In genomic region chr4:173684223-173684622, GRCh38 we compare ENCODE assay signal across 17 cellular contexts.
A peak's percentile ranks its signal among the peaks of the same experiment; 100 is the strongest.
DNase-seq lines count a peak whose midpoint lies in the region; ATAC-seq and TF ChIP-seq lines count a peak whose summit lies in the region.
"Had no signal": no experiment of that assay in that cellular context is flagged by ENCODE, and none has a peak within 500 bp of the region (broad histone marks: within the 10 kb centered on the region; RNA-seq: fewer than 3 reads in every experiment).

No MANE protein-coding gene starts in this region.

- H4K20me1 ChIP-seq in smooth muscle cell (ENCODE audit: low read depth): no peaks in the 10 kb centered on the region
- H4K20me1 ChIP-seq: BLaER1 had no signal

- DNase-seq in NOMO-1 treated with DMSO at 0.1 percent for 48 hours (lab: John Stamatoyannopoulos, UW; ENCODE audit: unreplicated experiment) (peak; percentile 41), NOMO-1 treated with dmso at 0.1 percent for 144 hours (lab: John Stamatoyannopoulos, UW; ENCODE audit: unreplicated experiment) (no peak), cardiac muscle cell (ENCODE audit: low read depth in 1 of 2, low spot score in 1 of 2) (peak in 1 of 2 donors; percentile 3), left ventricle myocardium superior (no peak), smooth muscle cell (lab: John Stamatoyannopoulos, UW; ENCODE audit: unreplicated experiment) (no peak), NCI-H2196 treated with DMSO at 0.1 percent for 48 hours (lab: John Stamatoyannopoulos, UW; ENCODE audit: unreplicated experiment) (no peak), GM19240 (ENCODE audit: insufficient read length, low spot score) (no peak)
- DNase-seq: AML-193; Caco-2; CD8-positive, alpha-beta memory T cell; DMS53; GF-D8; HFFc6 had no signal

- H3K4me1 ChIP-seq in cardiac muscle cell (ENCODE audit: low read depth): peaks cover 14% of the 10 kb centered on the region
- H3K4me1 ChIP-seq in smooth muscle cell (ENCODE audit: low read depth): no peaks in the 10 kb centered on the region
- H3K4me1 ChIP-seq: BLaER1, Caco-2, HAP-1 had no signal

- H3K27me3 ChIP-seq in cardiac muscle cell (no peaks in the 10 kb centered on the region), smooth muscle cell (ENCODE audit: low read depth) (no peaks in the 10 kb centered on the region)
- H3K27me3 ChIP-seq: BLaER1 had no signal

- H3K9me3 ChIP-seq in cardiac muscle cell (ENCODE audit: low read depth): no peaks in the 10 kb centered on the region
- H3K9me3 ChIP-seq in smooth muscle cell (replicated peaks; ENCODE audit: low read depth): no peaks in the 10 kb centered on the region
- H3K9me3 ChIP-seq: BLaER1, Caco-2, HAP-1 had no signal

- H3K27ac ChIP-seq in cardiac muscle cell: peak overlapping the region; percentile 17
- no peak overlapping the region for H3K27ac ChIP-seq in smooth muscle cell (ENCODE audit: low read depth)
- H3K27ac ChIP-seq: 22Rv1, BLaER1 had no signal

- TF ChIP-seq CTCF in cardiac muscle cell (IDR thresholded peaks at IDR 0.05; ENCODE audit: low read depth, low read length) (no peak), smooth muscle cell (IDR thresholded peaks at IDR 0.05; ENCODE audit: borderline replicate concordance, insufficient read depth, poor library complexity, severe bottlenecking) (no peak)

- 18% methylated on average over 3 of the region's 3 CpGs for WGBS in smooth muscle cell (ENCODE audit: low lambda C conversion rate)

- peak overlapping the region; percentile 35 for H2AFZ ChIP-seq in smooth muscle cell (ENCODE audit: low read depth)

- peak overlapping the region; percentile 1 for H3K4me2 ChIP-seq in smooth muscle cell
- H3K4me2 ChIP-seq: BLaER1 had no signal

- ATAC-seq in left ventricle myocardium superior (peak; percentile 86), HG02884 (IDR thresholded peaks at IDR 0.05; ENCODE audit: unreplicated experiment) (no peak)

- intact Hi-C loops in left ventricle myocardium superior (cut with micrococcal nuclease): loop anchor here (10.0 kb wide), 1 partner anchor 149 kb away; the partner anchor contains the start of gene HAND2

- H3K4me3 ChIP-seq in cardiac muscle cell (no peak overlapping the region), smooth muscle cell (no peak overlapping the region)
- H3K4me3 ChIP-seq: BLaER1, HAP-1 had no signal

- H3K79me2 ChIP-seq in smooth muscle cell (ENCODE audit: low read depth): no peaks in the 10 kb centered on the region

- no peak overlapping the region for H3K9ac ChIP-seq in smooth muscle cell (ENCODE audit: low read depth)
- H3K9ac ChIP-seq: BLaER1 had no signal

- no peaks in the 10 kb centered on the region for H3F3A ChIP-seq in smooth muscle cell (ENCODE audit: low read depth)

- H3K36me3 ChIP-seq in cardiac muscle cell: no peaks in the 10 kb centered on the region
- H3K36me3 ChIP-seq in smooth muscle cell (ENCODE audit: low read depth): no peaks in the 10 kb centered on the region
- H3K36me3 ChIP-seq: BLaER1, HAP-1 had no signal
